In genomic region chr20:56788041-56788670, GRCh38 we compare ENCODE assay signal across 12 cellular contexts.
DNase-seq lines count a peak whose midpoint lies in the region; ATAC-seq, FAIRE-seq and TF ChIP-seq lines count a peak whose summit lies in the region.
"Had no signal": no experiment of that assay in that cellular context is flagged by ENCODE, and none has a peak within 500 bp of the region (broad histone marks: within the 10 kb centered on the region; RNA-seq: fewer than 3 reads in every experiment).

No MANE protein-coding gene starts in this region.

- H3K4me3 Mint-ChIP-seq in WTC11, result no peak overlapping the region
- H3K4me3 Mint-ChIP-seq in endodermal cell, result no peak overlapping the region
- H3K4me3 Mint-ChIP-seq: activated naive CD8-positive, alpha-beta T cell had no signal

- no peak overlapping the region for H3K9ac ChIP-seq in endodermal cell (ENCODE audit: extremely low read depth, low read length, poor library complexity, severe bottlenecking)

- H3K9me3 Mint-ChIP-seq in WTC11 (no peaks in the 10 kb centered on the region), endodermal cell (no peaks in the 10 kb centered on the region)

- 75% methylated on average over 7 of the region's 7 CpGs for WGBS in hepatocyte (ENCODE audit: low lambda C conversion rate, missing lambda C conversion rate)
- 91 to 98% methylated on average over 5 to 7 of the region's 7 CpGs for WGBS in endodermal cell (ENCODE audit: insufficient coverage in 1 of 2, insufficient read length in 1 of 2), 2 experiments

- H3K27me3 Mint-ChIP-seq in WTC11 (ENCODE audit: low read depth) (peaks cover 6% of the 10 kb centered on the region), endodermal cell (ENCODE audit: insufficient read depth) (peaks cover 2% of the 10 kb centered on the region)

- H3K27me3 ChIP-seq in hepatocyte (no peaks in the 10 kb centered on the region), endodermal cell (ENCODE audit: control insufficient read depth, insufficient read depth, low read length, poor library complexity, severe bottlenecking) (no peaks in the 10 kb centered on the region)

- H3K79me2 ChIP-seq in hepatocyte, result no peaks in the 10 kb centered on the region

- H3K4me1 ChIP-seq in hepatocyte (ENCODE audit: insufficient read depth) (peaks cover 5% of the 10 kb centered on the region), endodermal cell (ENCODE audit: control insufficient read depth, insufficient read depth, low read length) (no peaks in the 10 kb centered on the region)

- DNase-seq in HS-27A (ENCODE audit: low read depth), result peak; percentile 9
- DNase-seq in WTC11 (ENCODE audit: low spot score), result no peak
- DNase-seq in hepatocyte (ENCODE audit: low spot score), result peak; percentile 67
- peak; percentile 80 for DNase-seq in stromal cell of bone marrow (ENCODE audit: low read depth)
- no peak for DNase-seq in NCI-H82 treated with DMSO at 0.1 percent for 48 hours (lab: John Stamatoyannopoulos, UW; ENCODE audit: unreplicated experiment)
- DNase-seq in endodermal cell, result no peak
- DNase-seq in D721Med (ENCODE audit: insufficient read length, low spot score), result no peak
- DNase-seq: left cardiac atrium, SHP77 had no signal

- H3K9me3 ChIP-seq in hepatocyte (ENCODE audit: low read depth) (no peaks in the 10 kb centered on the region), endodermal cell (ENCODE audit: control insufficient read depth, low read length) (no peaks in the 10 kb centered on the region)

- no peak overlapping the region for H3K4me2 ChIP-seq in hepatocyte

- H3K36me3 ChIP-seq in hepatocyte (replicated peaks; ENCODE audit: insufficient read depth, low read depth) (no peaks in the 10 kb centered on the region), endodermal cell (ENCODE audit: control insufficient read depth, insufficient read depth, low read length) (no peaks in the 10 kb centered on the region)

- no peaks in the 10 kb centered on the region for H3K36me3 Mint-ChIP-seq in WTC11
- H3K36me3 Mint-ChIP-seq in endodermal cell (ENCODE audit: low read depth), result no peaks in the 10 kb centered on the region
- H3K36me3 Mint-ChIP-seq: activated naive CD8-positive, alpha-beta T cell had no signal

- H3K4me3 ChIP-seq in hepatocyte (no peak overlapping the region), endodermal cell (ENCODE audit: low read length) (no peak overlapping the region)

- ATAC-seq in WTC11 (no peak), GM18517 (IDR thresholded peaks at IDR 0.05; ENCODE audit: unreplicated experiment) (no peak)

- no peak for TF ChIP-seq CTCF in WTC11 (IDR thresholded peaks at IDR 0.05)
- TF ChIP-seq CTCF in hepatocyte (IDR thresholded peaks at IDR 0.05; ENCODE audit: poor library complexity), result no peak
- no peak for TF ChIP-seq CTCF in endodermal cell (conservative IDR thresholded peaks at IDR 0.05)
- no peak for TF ChIP-seq CTCF in D721Med (IDR thresholded peaks at IDR 0.05; ENCODE audit: insufficient read depth, missing control alignments)

- CTCF ChIA-PET in WTC11 (lab: Charles Lee), result no interaction called here

- no peaks in the 10 kb centered on the region for H4K20me1 ChIP-seq in hepatocyte (ENCODE audit: insufficient read depth, poor library complexity, severe bottlenecking)

- no peak overlapping the region for H2AFZ ChIP-seq in hepatocyte

- POLR2A ChIA-PET in WTC11 (lab: Charles Lee), result no interaction called here

- H3K4me1 Mint-ChIP-seq in WTC11, result peaks cover 13% of the 10 kb centered on the region
- H3K4me1 Mint-ChIP-seq in endodermal cell, result no peaks in the 10 kb centered on the region

- no peaks in the 10 kb centered on the region for H3K9me2 ChIP-seq in hepatocyte (replicated peaks; ENCODE audit: insufficient read depth)

- FAIRE-seq in D721Med (lab: Jason Lieb, UNC), result no peak

- H3K27ac ChIP-seq in hepatocyte (peak overlapping the region; percentile 42), endodermal cell (ENCODE audit: low read depth, low read length) (no peak overlapping the region)
- H3K27ac ChIP-seq: HL-60 had no signal

- H3K27ac Mint-ChIP-seq in WTC11, result 0 out of 2 replicates have a peak overlapping the region, but pooled peaks have one; percentile 37
- no peak overlapping the region for H3K27ac Mint-ChIP-seq in endodermal cell
- H3K27ac Mint-ChIP-seq: activated naive CD8-positive, alpha-beta T cell had no signal

TF ChIP-seq in WTC11, 78 proteins besides CTCF, POLR2A, EP300 and RAD21:
- no peak for TF ChIP-seq ZNF281 (CRISPR knock-in tag; IDR thresholded peaks at IDR 0.05)
- 0 out of 2 replicates have a peak, but pooled peaks have one; percentile 35 for TF ChIP-seq GABPB1 (CRISPR knock-in tag; IDR thresholded peaks at IDR 0.05)

Comparison
In these comparisons a context has a peak if more than half of its experiments do, and no peak if none do; other contexts are left out.
1. DNase-seq: peak in HS-27A (single experiment), hepatocyte (single experiment) and stromal cell of bone marrow (single experiment); none in WTC11 (single experiment), NCI-H82 treated with DMSO at 0.1 percent for 48 hours (single experiment), endodermal cell (single experiment) and D721Med (single experiment).